17 cellular contexts compared by ENCODE assay signal in genomic region chr2:101841679-101842327, GRCh38.
DNase-seq lines count a peak whose midpoint lies in the region; ATAC-seq and TF ChIP-seq lines count a peak whose summit lies in the region.
"Had no signal": no experiment of that assay in that cellular context is flagged by ENCODE, and none has a peak within 500 bp of the region (broad histone marks: within the 10 kb centered on the region; RNA-seq: fewer than 3 reads in every experiment).

No MANE protein-coding gene starts in this region.

- ATAC-seq in activated naive CD8-positive, alpha-beta T cell treated with anti-CD3 and anti-CD28 coated beads, Interleukin-2, amount 10 ng/mL, durations not matched to agents 7 days and 5 days (ENCODE audit: low read depth) = no peak
- ATAC-seq in activated naive CD8-positive, alpha-beta T cell treated with anti-CD3 and anti-CD28 coated beads, Interleukin-2, amount 50 U/mL, for 24 hours = no peak
- ATAC-seq in T-helper 17 cell = no peak
- no peak for ATAC-seq in memory B cell (ENCODE audit: low read depth)
- no peak for ATAC-seq in heart left ventricle
- ATAC-seq: Right ventricle myocardium inferior had no signal

- intact Hi-C loops in heart left ventricle (cut with DNase I) = no loop called here

- DNase-seq in activated naive CD8-positive, alpha-beta T cell treated with anti-CD3 and anti-CD28 coated beads, Interleukin-2, amount 10 ng/mL, durations not matched to agents 7 days and 5 days = no peak
- no peak for DNase-seq in activated naive CD8-positive, alpha-beta T cell treated with anti-CD3 and anti-CD28 coated beads, Interleukin-2, amount 50 U/mL, for 24 hours
- no peak for DNase-seq in T-helper 17 cell
- DNase-seq in memory B cell (ENCODE audit: low spot score in 2 of 2) = no peak
- no peak for DNase-seq in ureter (ENCODE audit: low spot score)
- no peak for DNase-seq in heart left ventricle
- no peak for DNase-seq in GF-D8 (lab: John Stamatoyannopoulos, UW)
- DNase-seq in retina = no peak
- DNase-seq: activated gamma-delta T cell treated with Interleukin-2 at 50 U/mL for 16 hours, heart right ventricle, midbrain, MM.1S, NCI-H1694, NCI-H446 treated with DMSO at 0.1 percent for 48 hours, occipital lobe, uterus had no signal

- H3K4me3 ChIP-seq in heart left ventricle = no peak overlapping the region
- H3K4me3 ChIP-seq: heart right ventricle, uterus had no signal

- no peaks in the 10 kb centered on the region for H3K27me3 ChIP-seq in heart left ventricle
- H3K27me3 ChIP-seq: heart right ventricle, uterus had no signal

- POLR2A ChIA-PET in activated naive CD8-positive, alpha-beta T cell treated with anti-CD3 and anti-CD28 coated beads, Interleukin-2, amount 10 ng/mL, durations not matched to agents 7 days and 5 days (lab: Charles Lee) = interaction anchor here (0.7 kb wide), 1 partner anchor 545 kb away, joined by 5 read pairs; no protein-coding TSS in a partner anchor

- H3K9me3 ChIP-seq in T-helper 17 cell (ENCODE audit: control insufficient read depth, low read length, poor library complexity, severe bottlenecking) = no peaks in the 10 kb centered on the region
- no peaks in the 10 kb centered on the region for H3K9me3 ChIP-seq in heart left ventricle
- H3K9me3 ChIP-seq: heart right ventricle, uterus had no signal

- H3K9me3 Mint-ChIP-seq in activated naive CD8-positive, alpha-beta T cell treated with anti-CD3 and anti-CD28 coated beads, Interleukin-2, amount 10 ng/mL, durations not matched to agents 7 days and 5 days = no peaks in the 10 kb centered on the region
- no peaks in the 10 kb centered on the region for H3K9me3 Mint-ChIP-seq in activated naive CD8-positive, alpha-beta T cell treated with anti-CD3 and anti-CD28 coated beads, Interleukin-2, amount 50 U/mL, for 24 hours
- H3K9me3 Mint-ChIP-seq in memory B cell = no peaks in the 10 kb centered on the region

- H3K36me3 Mint-ChIP-seq in activated naive CD8-positive, alpha-beta T cell treated with anti-CD3 and anti-CD28 coated beads, Interleukin-2, amount 10 ng/mL, durations not matched to agents 7 days and 5 days = peaks cover 53% of the 10 kb centered on the region
- H3K36me3 Mint-ChIP-seq in activated naive CD8-positive, alpha-beta T cell treated with anti-CD3 and anti-CD28 coated beads, Interleukin-2, amount 50 U/mL, for 24 hours (ENCODE audit: low read depth) = peaks cover 45% of the 10 kb centered on the region
- H3K36me3 Mint-ChIP-seq in T-helper 17 cell (ENCODE audit: low read depth) (peaks cover 32% of the 10 kb centered on the region), memory B cell (peaks cover 55% of the 10 kb centered on the region)

- H3K27me3 Mint-ChIP-seq in activated naive CD8-positive, alpha-beta T cell treated with anti-CD3 and anti-CD28 coated beads, Interleukin-2, amount 10 ng/mL, durations not matched to agents 7 days and 5 days = no peaks in the 10 kb centered on the region
- H3K27me3 Mint-ChIP-seq in activated naive CD8-positive, alpha-beta T cell treated with anti-CD3 and anti-CD28 coated beads, Interleukin-2, amount 50 U/mL, for 24 hours = no peaks in the 10 kb centered on the region
- H3K27me3 Mint-ChIP-seq in T-helper 17 cell (no peaks in the 10 kb centered on the region), memory B cell (no peaks in the 10 kb centered on the region)

- no peak overlapping the region for H3K27ac Mint-ChIP-seq in activated naive CD8-positive, alpha-beta T cell treated with anti-CD3 and anti-CD28 coated beads, Interleukin-2, amount 10 ng/mL, durations not matched to agents 7 days and 5 days
- no peak overlapping the region for H3K27ac Mint-ChIP-seq in activated naive CD8-positive, alpha-beta T cell treated with anti-CD3 and anti-CD28 coated beads, Interleukin-2, amount 50 U/mL, for 24 hours
- H3K27ac Mint-ChIP-seq in T-helper 17 cell (peak overlapping the region; percentile 81), memory B cell (peak overlapping the region; percentile 65)

- no peak for TF ChIP-seq POLR2A in heart left ventricle (IDR thresholded peaks at IDR 0.05)

- H3K4me3 Mint-ChIP-seq in activated naive CD8-positive, alpha-beta T cell treated with anti-CD3 and anti-CD28 coated beads, Interleukin-2, amount 10 ng/mL, durations not matched to agents 7 days and 5 days = peak overlapping the region; percentile 23
- no peak overlapping the region for H3K4me3 Mint-ChIP-seq in activated naive CD8-positive, alpha-beta T cell treated with anti-CD3 and anti-CD28 coated beads, Interleukin-2, amount 50 U/mL, for 24 hours
- H3K4me3 Mint-ChIP-seq in T-helper 17 cell (peak overlapping the region; percentile 28), memory B cell (no peak overlapping the region)

- H3K4me1 Mint-ChIP-seq in activated naive CD8-positive, alpha-beta T cell treated with anti-CD3 and anti-CD28 coated beads, Interleukin-2, amount 10 ng/mL, durations not matched to agents 7 days and 5 days = peaks cover 18% of the 10 kb centered on the region
- H3K4me1 Mint-ChIP-seq in activated naive CD8-positive, alpha-beta T cell treated with anti-CD3 and anti-CD28 coated beads, Interleukin-2, amount 50 U/mL, for 24 hours = peaks cover 11% of the 10 kb centered on the region
- H3K4me1 Mint-ChIP-seq in T-helper 17 cell = peaks cover 45% of the 10 kb centered on the region
- H3K4me1 Mint-ChIP-seq in memory B cell = peaks cover 11% of the 10 kb centered on the region

- 95 to 99% (median 95%) methylated on average over 5 of the region's 5 CpGs for WGBS in heart left ventricle, 4 donors

- TF ChIP-seq CTCF in heart left ventricle (IDR thresholded peaks at IDR 0.05) = no peak

- H3K27ac ChIP-seq in heart left ventricle = no peak overlapping the region
- H3K27ac ChIP-seq: uterus had no signal

- peaks cover 0 to 100% (median 89%) of the 10 kb centered on the region in 9 donors for H3K36me3 ChIP-seq in heart left ventricle
- H3K36me3 ChIP-seq: uterus had no signal

- peaks cover 0 to 30% (median 14%) of the 10 kb centered on the region in 12 donors for H3K4me1 ChIP-seq in heart left ventricle
- H3K4me1 ChIP-seq: uterus had no signal

Comparison
In these comparisons a context has a peak if more than half of its experiments do, and no peak if none do; other contexts are left out.
1. H3K4me3 Mint-ChIP-seq: peak in activated naive CD8-positive, alpha-beta T cell treated with anti-CD3 and anti-CD28 coated beads, Interleukin-2, amount 10 ng/mL, durations not matched to agents 7 days and 5 days (single experiment) and T-helper 17 cell (single experiment); none in activated naive CD8-positive, alpha-beta T cell treated with anti-CD3 and anti-CD28 coated beads, Interleukin-2, amount 50 U/mL, for 24 hours (single experiment) and memory B cell (single experiment).
2. H3K27ac Mint-ChIP-seq: peak in T-helper 17 cell (single experiment) and memory B cell (single experiment); none in activated naive CD8-positive, alpha-beta T cell treated with anti-CD3 and anti-CD28 coated beads, Interleukin-2, amount 10 ng/mL, durations not matched to agents 7 days and 5 days (single experiment) and activated naive CD8-positive, alpha-beta T cell treated with anti-CD3 and anti-CD28 coated beads, Interleukin-2, amount 50 U/mL, for 24 hours (single experiment).